ENCODE assay signal across 11 cellular contexts in genomic region chr18:59666008-59666395, GRCh38. TPM values are rescaled to one million over a fixed set of nuclear protein-coding genes. Genes with fewer than 3 reads are reported as not detected.
DNase-seq lines count a peak whose midpoint lies in the region; TF ChIP-seq lines count a peak whose summit lies in the region.
"Not testable (repeated sequence)": the region's sequence is repeated elsewhere in the genome, so short reads cannot be mapped to it uniquely, and the experiment has no call there.
"Had no signal": no experiment of that assay in that cellular context is flagged by ENCODE, and none has a peak within 500 bp of the region (broad histone marks: within the 10 kb centered on the region; RNA-seq: fewer than 3 reads in every experiment).

No MANE protein-coding gene starts in this region.

- H3K36me3 Mint-ChIP-seq in mesothelial cell of epicardium; osteocyte (ENCODE audit: unreplicated experiment): not testable (repeated sequence)

- peaks cover 40% of the 10 kb centered on the region for H3K4me1 ChIP-seq in ACC112 (ENCODE audit: control insufficient read depth, insufficient read depth, low read length, unreplicated experiment)
- H3K4me1 ChIP-seq in transverse colon: not testable (repeated sequence)

- not testable (repeated sequence) for TF ChIP-seq CTCF in cardiac fibroblast (IDR thresholded peaks at IDR 0.05; ENCODE audit: low read depth, low read length); fibroblast of the aortic adventitia (IDR thresholded peaks at IDR 0.05; ENCODE audit: insufficient read depth, low read length); mesothelial cell of epicardium (IDR thresholded peaks at IDR 0.05; ENCODE audit: unreplicated experiment); osteocyte (IDR thresholded peaks at IDR 0.05); transverse colon (IDR thresholded peaks at IDR 0.05)

- in situ Hi-C loops in transverse colon (cut with MboI; ENCODE audit: low pct_ligation_motif_present in 1 of 4, low pct_unique_long_range_greater_than_20kb in 1 of 4, low sequenced_read_pairs in 3 of 4): not testable (repeated sequence)

- peak overlapping the region; percentile 2 for H3K27ac Mint-ChIP-seq in mesothelial cell of epicardium
- H3K27ac Mint-ChIP-seq in osteocyte (ENCODE audit: unreplicated experiment): peak overlapping the region; percentile 14

- intact Hi-C loops in transverse colon (cut with DNase I; ENCODE audit: low total_unique reads): not testable (repeated sequence)

- peaks cover 20% of the 10 kb centered on the region for H3K27me3 Mint-ChIP-seq in mesothelial cell of epicardium (ENCODE audit: low read depth)
- H3K27me3 Mint-ChIP-seq in osteocyte (ENCODE audit: unreplicated experiment): not testable (repeated sequence)

- DNase-seq in Daoy (ENCODE audit: low read depth) (peak; percentile 36), SK-N-DZ (ENCODE audit: low spot score) (peak; percentile 46), cardiac fibroblast (ENCODE audit: low read depth in 2 of 2) (peak; percentile 66 to 73), fibroblast of the aortic adventitia (ENCODE audit: low read depth) (peak; percentile 49)
- not testable (repeated sequence) for DNase-seq in mesothelial cell of epicardium (ENCODE audit: low spot score in 2 of 2, unreplicated experiment in 2 of 2); osteocyte (ENCODE audit: extremely low spot score, unreplicated experiment); transverse colon

- H2AFZ ChIP-seq in ACC112 (ENCODE audit: low read length, unreplicated experiment): not testable (repeated sequence)

- not testable (repeated sequence) for H3K4me3 ChIP-seq in ACC112 (ENCODE audit: low read depth, low read length); transverse colon
- H3K4me3 ChIP-seq in cardiac fibroblast (replicated peaks in 1 of 2; ENCODE audit: low read depth in 2 of 2, low read length in 2 of 2) (peak overlapping the region; percentile 9 to 45), fibroblast of the aortic adventitia (ENCODE audit: low read depth, low read length) (peak overlapping the region; percentile 13)

- H3K4me1 Mint-ChIP-seq in mesothelial cell of epicardium (peaks cover 14% of the 10 kb centered on the region), osteocyte (ENCODE audit: unreplicated experiment) (peaks cover 50% of the 10 kb centered on the region)

- not testable (repeated sequence) for H3K9me3 ChIP-seq in transverse colon

- peak overlapping the region; percentile 17; the same call in 1 of the 2 replicates for H3K27ac ChIP-seq in ACC112 (ENCODE audit: low read depth, low read length)
- peak overlapping the region; percentile 29 to 74 (median 58) for H3K27ac ChIP-seq in transverse colon

- 73% methylated on average over 9 of the region's 9 CpGs; no CpG with 5 or more reads in 1 of the 2 donors for WGBS in transverse colon (ENCODE audit: low coverage in 1 of 2), 2 donors

- not testable (repeated sequence) for H3K36me3 ChIP-seq in ACC112 (ENCODE audit: insufficient read depth, low read length); transverse colon

- H3K79me2 ChIP-seq in ACC112 (ENCODE audit: control insufficient read depth, insufficient read depth, low read length, unreplicated experiment): peaks cover 88% of the 10 kb centered on the region

- TF ChIP-seq EP300 in transverse colon (IDR thresholded peaks at IDR 0.05; ENCODE audit: low read depth): not testable (repeated sequence)

- H3K9me3 Mint-ChIP-seq in mesothelial cell of epicardium; osteocyte (ENCODE audit: unreplicated experiment): not testable (repeated sequence)

- TF ChIP-seq POLR2A in transverse colon (IDR thresholded peaks at IDR 0.05): not testable (repeated sequence)

- not testable (repeated sequence) for H3K27me3 ChIP-seq in ACC112 (ENCODE audit: insufficient read depth, low read length); transverse colon

- not testable (repeated sequence) for H3K4me3 Mint-ChIP-seq in mesothelial cell of epicardium; osteocyte (ENCODE audit: unreplicated experiment)

RNA-seq across cellular contexts. Expression of gene CCBE1, which starts 31.2 kb away (rescaled TPM):
- total RNA-seq in Daoy (2014; rRNA removed; shearing (Covaris generic)): 6.5 and 15.4 TPM in 2 replicates
- 2.9 and 6.7 TPM in 2 replicates for polyA plus RNA-seq in SK-N-DZ (2014; cell fraction: cytosol; rRNA removed)
- 0.62 and 2.3 TPM in 2 replicates for polyA plus RNA-seq in SK-N-DZ (2014; cell fraction: nucleus; rRNA removed)
- total RNA-seq in fibroblast of the aortic adventitia (ENCODE audit: low replicate concordance) (16.2 and 35.3 TPM in 2 replicates), mesothelial cell of epicardium (68.0 to 80.6 TPM (median 71.1 TPM) in 3 replicates), osteocyte (22.8 and 30.9 TPM in 2 replicates), transverse colon (10 to 100 TPM in 2 of 4 donors, 1 to 10 TPM in 2; 6.1 to 43.0 (median 15.7) TPM)
- total RNA-seq: CD4-positive, alpha-beta memory T cell; HepG2 had no signal
- polyA plus RNA-seq: CD4-positive, alpha-beta memory T cell; HepG2; K562 had no signal
